Comparison of ENCODE assay signal across 8 cellular contexts in genomic region chr19:43533546-43534304, GRCh38. TPM values are rescaled to one million over a fixed set of nuclear protein-coding genes. Genes with fewer than 3 reads are reported as not detected.
DNase-seq lines count a peak whose midpoint lies in the region; ATAC-seq lines count a peak whose summit lies in the region.

No MANE protein-coding gene starts in this region.

- H3K36me3 ChIP-seq in endocrine pancreas (ENCODE audit: control insufficient read depth, insufficient read depth, low read length) (peaks cover 5% of the 10 kb centered on the region), mesenchymal stem cell (ENCODE audit: control insufficient read depth in 1 of 2, insufficient read depth in 2 of 2, low read depth in 1 of 2, low read length in 2 of 2) (peaks cover 16 to 17% of the 10 kb centered on the region in 2 experiments)

- ATAC-seq in GM19467 (IDR thresholded peaks at IDR 0.05; ENCODE audit: unreplicated experiment), result peak; percentile 52

- no peak overlapping the region for H2BK120ac ChIP-seq in mesenchymal stem cell (ENCODE audit: low read depth, low read length)

- H3K79me1 ChIP-seq in mesenchymal stem cell (replicated peaks; ENCODE audit: low read length, poor library complexity, severe bottlenecking), result no peaks in the 10 kb centered on the region

- no peak overlapping the region for H4K91ac ChIP-seq in mesenchymal stem cell (ENCODE audit: low read length)

- peak overlapping the region; percentile 89 for H3K4me2 ChIP-seq in mesenchymal stem cell (ENCODE audit: low read length, poor library complexity, severe bottlenecking)

- H3K27me3 ChIP-seq in endocrine pancreas (ENCODE audit: control insufficient read depth, insufficient read depth, low read length) (no peaks in the 10 kb centered on the region), mesenchymal stem cell (ENCODE audit: control insufficient read depth in 1 of 2, insufficient read depth in 1 of 2, low read length in 2 of 2) (no peaks in the 10 kb centered on the region)

- peak overlapping the region; percentile 47 for H3K9ac ChIP-seq in endocrine pancreas (ENCODE audit: control insufficient read depth, insufficient read depth, low read length)
- H3K9ac ChIP-seq in mesenchymal stem cell (ENCODE audit: low read length), result peak overlapping the region; percentile 86

- peak overlapping the region; percentile 1 for H4K8ac ChIP-seq in mesenchymal stem cell (ENCODE audit: low read length)

- WGBS in mesenchymal stem cell, result under 1% methylated on average over 41 of the region's 41 CpGs

- no peak overlapping the region for H2AK5ac ChIP-seq in mesenchymal stem cell (ENCODE audit: low read length, severe bottlenecking)

- H2BK5ac ChIP-seq in mesenchymal stem cell (ENCODE audit: low read depth, low read length, poor library complexity, severe bottlenecking), result no peak overlapping the region

- H3K4me3 ChIP-seq in endocrine pancreas (ENCODE audit: control insufficient read depth, insufficient read depth, low read length), result peak overlapping the region; percentile 72
- H3K4me3 ChIP-seq in mesenchymal stem cell (ENCODE audit: insufficient read depth in 1 of 2, low read depth in 1 of 2, low read length in 2 of 2), result peak overlapping the region; percentile 53 to 95

- H3K27ac ChIP-seq in mesenchymal stem cell (ENCODE audit: low read length, poor library complexity, severe bottlenecking), result peak overlapping the region; percentile 77

- H3K9me3 ChIP-seq in endocrine pancreas (ENCODE audit: control insufficient read depth, low read length), result no peaks in the 10 kb centered on the region
- H3K9me3 ChIP-seq in mesenchymal stem cell (ENCODE audit: control insufficient read depth, low read length), result peaks cover 2% of the 10 kb centered on the region

- H3K18ac ChIP-seq in mesenchymal stem cell (ENCODE audit: low read depth in 1 of 2, low read length in 2 of 2), result peak overlapping the region in 1 of 2 experiments; percentile 94

- peak overlapping the region in 1 of 2 experiments; percentile 64 for H2BK12ac ChIP-seq in mesenchymal stem cell (ENCODE audit: low read length in 2 of 2)

- H3K4me1 ChIP-seq in endocrine pancreas (ENCODE audit: control insufficient read depth, insufficient read depth, low read length) (no peaks in the 10 kb centered on the region), mesenchymal stem cell (ENCODE audit: control insufficient read depth, insufficient read depth, low read depth, low read length) (peaks cover 13% of the 10 kb centered on the region)

- peak overlapping the region in 1 of 2 experiments; percentile 91 for H3K4ac ChIP-seq in mesenchymal stem cell (ENCODE audit: low read depth in 1 of 2, low read length in 2 of 2)

- H3K14ac ChIP-seq in mesenchymal stem cell (ENCODE audit: low read length in 2 of 2), result peak overlapping the region in 1 of 2 experiments; percentile 76

- no peak overlapping the region for H2BK15ac ChIP-seq in mesenchymal stem cell (ENCODE audit: low read depth, poor library complexity, severe bottlenecking)

- H2AFZ ChIP-seq in mesenchymal stem cell (ENCODE audit: low read depth, low read length), result peak overlapping the region; percentile 77

- DNase-seq in CD1c-positive myeloid dendritic cell (ENCODE audit: extremely low spot score) (peak; percentile 98), HS-5 (ENCODE audit: low read depth) (peak; percentile 28), NOMO-1 (lab: John Stamatoyannopoulos, UW; ENCODE audit: unreplicated experiment in 2 of 2) (peak; percentile 94 to 97), mesenchymal stem cell (peak; percentile 100)
- DNase-seq in activated CD8-positive, alpha-beta memory T cell treated with anti-CD3 and anti-CD28 coated beads, Interleukin-2, amount 50 U/mL, for 1 hour (ENCODE audit: extremely low read depth), result peak; percentile 96
- DNase-seq in stimulated activated CD8-positive, alpha-beta memory T cell treated with anti-CD3 and anti-CD28 coated beads, Interleukin-12 subunit alpha, Interleukin-12 subunit beta, amount 100 ng/mL, for 1 hour (ENCODE audit: low read depth), result peak; percentile 84

- H3K23ac ChIP-seq in mesenchymal stem cell (ENCODE audit: low read length in 2 of 2), result peak overlapping the region in 1 of 2 experiments; percentile 9

RNA-seq across cellular contexts. Expression of gene ZNF575, which starts 0.7 kb away (rescaled TPM):
- polyA plus RNA-seq in mesenchymal stem cell (2013, experiment 1 of 2), result 2.8 TPM
- 3.0 TPM for polyA plus RNA-seq in mesenchymal stem cell (2013, experiment 2 of 2)

RNA-seq across cellular contexts. Expression of gene ETHE1, which starts 6.7 kb away (rescaled TPM):
- polyA plus RNA-seq in mesenchymal stem cell (2013, experiment 1 of 2), result 44.4 TPM
- polyA plus RNA-seq in mesenchymal stem cell (2013, experiment 2 of 2), result 43.3 TPM

RNA-seq across cellular contexts. Expression of gene PHLDB3, which starts 29.2 kb away (rescaled TPM):
- 6.6 TPM for polyA plus RNA-seq in mesenchymal stem cell (2013, experiment 1 of 2)
- 6.1 TPM for polyA plus RNA-seq in mesenchymal stem cell (2013, experiment 2 of 2)

RNA-seq across cellular contexts. Expression of gene XRCC1, which starts 41.6 kb away (rescaled TPM):
- 21.2 TPM for polyA plus RNA-seq in mesenchymal stem cell (2013, experiment 1 of 2)
- 21.8 TPM for polyA plus RNA-seq in mesenchymal stem cell (2013, experiment 2 of 2)

RNA-seq across cellular contexts. Expression of gene PINLYP, which starts 41.9 kb away (rescaled TPM):
- 0.17 TPM for polyA plus RNA-seq in mesenchymal stem cell (2013, experiment 1 of 2)
- 0.21 TPM for polyA plus RNA-seq in mesenchymal stem cell (2013, experiment 2 of 2)

Comparison
In these comparisons a context has a peak if more than half of its experiments do, and no peak if none do; other contexts are left out.
1. Peak in every context shown above with its lines: DNase-seq, ATAC-seq, H3K4me3 ChIP-seq and H3K27ac ChIP-seq.
2. DNase-seq: peak in every context shown above with its lines; median percentile 100 in mesenchymal stem cell; 98 in CD1c-positive myeloid dendritic cell; 96 in activated CD8-positive, alpha-beta memory T cell treated with anti-CD3 and anti-CD28 coated beads, Interleukin-2, amount 50 U/mL, for 1 hour; 96 in NOMO-1; 84 in stimulated activated CD8-positive, alpha-beta memory T cell treated with anti-CD3 and anti-CD28 coated beads, Interleukin-12 subunit alpha, Interleukin-12 subunit beta, amount 100 ng/mL, for 1 hour; 28 in HS-5.